In genomic region chr13:30186644-30187431, GRCh38 we compare ENCODE assay signal across 19 cellular contexts.
DNase-seq lines count a peak whose midpoint lies in the region; ATAC-seq, FAIRE-seq and TF ChIP-seq lines count a peak whose summit lies in the region.
"Had no signal": no experiment of that assay in that cellular context is flagged by ENCODE, and none has a peak within 500 bp of the region (broad histone marks: within the 10 kb centered on the region; RNA-seq: fewer than 3 reads in every experiment).

No MANE protein-coding gene starts in this region.

- no peaks in the 10 kb centered on the region for H3K9me3 ChIP-seq in HepG2 (ENCODE audit: low read length)
- H3K9me3 ChIP-seq in tibial artery, result no peaks in the 10 kb centered on the region
- H3K9me3 ChIP-seq: colonic mucosa, heart right ventricle had no signal

- no peaks in the 10 kb centered on the region for H3K36me3 ChIP-seq in HepG2 (replicated peaks in 1 of 2; ENCODE audit: control insufficient read depth in 1 of 2, insufficient read depth in 2 of 2, low read length in 2 of 2)
- no peaks in the 10 kb centered on the region for H3K36me3 ChIP-seq in tibial artery
- H3K36me3 ChIP-seq: colonic mucosa, heart right ventricle had no signal

- no peak overlapping the region for H3K4me3 ChIP-seq in HepG2 (replicated peaks in 1 of 3; ENCODE audit: insufficient read depth in 1 of 3, low read depth in 2 of 3, low read length in 3 of 3)
- H3K4me3 ChIP-seq in tibial artery, result no peak overlapping the region
- H3K4me3 ChIP-seq: colonic mucosa, heart right ventricle had no signal

- no peak overlapping the region for H3K4me2 ChIP-seq in HepG2 (ENCODE audit: low read depth, low read length)
- H3K4me2 ChIP-seq: KMS-11 had no signal

- no TSS peak for BruUV-seq in HepG2 (replicated peaks; lab: Mats Ljungman, UMichigan)

- TF ChIP-seq CTCF in HepG2 (CRISPR knock-in tag; IDR thresholded peaks at IDR 0.05), result no peak
- TF ChIP-seq CTCF in tibial artery (IDR thresholded peaks at IDR 0.05), result no peak

- intact Hi-C loops in HepG2 (cut with micrococcal nuclease; ENCODE audit: unreplicated experiment) (no loop called here), tibial artery (cut with DNase I; ENCODE audit: low total_unique reads) (no loop called here)

- in situ Hi-C loops in HepG2 (cut with HindIII; ENCODE audit: extremely low pct_ligation_motif_present, low pct_unique_long_range_greater_than_20kb), result no loop called here

- H4K20me1 ChIP-seq in HepG2 (ENCODE audit: insufficient read depth, low read length), result no peaks in the 10 kb centered on the region

- WGBS in HepG2 (ENCODE audit: low lambda C conversion rate), result 33% methylated on average over 10 of the region's 10 CpGs

- ATAC-seq in HepG2, result no peak
- ATAC-seq: heart right ventricle, left ventricle myocardium superior, natural killer cell had no signal

- POLR2A ChIA-PET in HepG2 (lab: Yijun Ruan, JAX), result no interaction called here

- no peaks in the 10 kb centered on the region for H3K27me3 ChIP-seq in HepG2 (ENCODE audit: control insufficient read depth in 1 of 2, insufficient read depth in 2 of 2, low read length in 2 of 2)
- no peaks in the 10 kb centered on the region for H3K27me3 ChIP-seq in tibial artery
- H3K27me3 ChIP-seq: colonic mucosa, heart right ventricle had no signal

- H3K4me1 ChIP-seq in HepG2 (ENCODE audit: insufficient read depth, low read length) (peaks cover 4% of the 10 kb centered on the region; the same call in 1 of the 2 replicates), tibial artery (no peaks in the 10 kb centered on the region)
- H3K4me1 ChIP-seq: colonic mucosa, heart right ventricle had no signal

- no peak for TF ChIP-seq RAD21 in HepG2 (CRISPR knock-in tag; IDR thresholded peaks at IDR 0.05)

- FAIRE-seq in HepG2 (lab: Jason Lieb, UNC), result no peak
- FAIRE-seq: RCC 7860 had no signal

- H2AFZ ChIP-seq in HepG2 (ENCODE audit: low read length), result no peak overlapping the region

- no peak overlapping the region for H3K27ac ChIP-seq in HepG2 (ENCODE audit: extremely low read length, insufficient read depth, low read length)
- H3K27ac ChIP-seq in tibial artery, result no peak overlapping the region
- H3K27ac ChIP-seq: colonic mucosa, heart right ventricle, KMS-11 had no signal

- CTCF ChIA-PET in HepG2 (lab: Yijun Ruan, JAX; ENCODE audit: low intra/inter-chr PET ratio, low total read pairs), result no interaction called here

- H3K79me2 ChIP-seq in HepG2 (ENCODE audit: insufficient read depth, low read length), result no peaks in the 10 kb centered on the region

- no peak for TF ChIP-seq POLR2A in HepG2 (IDR thresholded peaks at IDR 0.05; ENCODE audit: insufficient read depth in 1 of 2, low read depth in 2 of 2, low read length in 2 of 2)

- DNase-seq in COR-L47 (lab: John Stamatoyannopoulos, UW), result peak; percentile 90
- DNase-seq in NCI-H1436 (lab: John Stamatoyannopoulos, UW), result peak; percentile 51
- peak; percentile 98 for DNase-seq in NCI-H748 treated with DMSO at 0.1 percent for 48 hours (lab: John Stamatoyannopoulos, UW)
- DNase-seq in medulla oblongata (ENCODE audit: extremely low spot score), result peak; percentile 7
- DNase-seq in HepG2 (ENCODE audit: low spot score), result no peak
- DNase-seq in tibial artery, result no peak
- DNase-seq in HT-29 (ENCODE audit: low spot score), result no peak
- no peak for DNase-seq in SHP77 treated with DMSO at 0.1 percent for 48 hours (lab: John Stamatoyannopoulos, UW)
- DNase-seq: activated CD4-positive, alpha-beta T cell treated with anti-CD3 and anti-CD28 coated beads for 48 hours; Calu3; colonic mucosa; GOT3; heart right ventricle; left ventricle myocardium superior; natural killer cell; NCI-H226; T-helper 1 cell had no signal

- no peak overlapping the region for H3K9ac ChIP-seq in HepG2 (ENCODE audit: insufficient read depth, low read depth, low read length)
- H3K9ac ChIP-seq: KMS-11 had no signal

- TF ChIP-seq EP300 in HepG2 (IDR thresholded peaks at IDR 0.05; ENCODE audit: low read depth in 2 of 2, low read length in 2 of 2) (no peak), HepG2 (CRISPR knock-in tag; IDR thresholded peaks at IDR 0.05; ENCODE audit: borderline replicate concordance) (no peak)

TF ChIP-seq in HepG2, 621 proteins besides CTCF, POLR2A, EP300 and RAD21 (continues in another document):
- no peak for TF ChIP-seq PATZ1 (CRISPR knock-in tag; IDR thresholded peaks at IDR 0.05)
- no peak for TF ChIP-seq REL (CRISPR knock-in tag; conservative IDR thresholded peaks at IDR 0.05)
- TF ChIP-seq POGZ (CRISPR knock-in tag; IDR thresholded peaks at IDR 0.05), result no peak
- TF ChIP-seq ZBTB3 (CRISPR knock-in tag; IDR thresholded peaks at IDR 0.05; ENCODE audit: borderline replicate concordance, low read depth), result no peak
- TF ChIP-seq, protein P1, sequence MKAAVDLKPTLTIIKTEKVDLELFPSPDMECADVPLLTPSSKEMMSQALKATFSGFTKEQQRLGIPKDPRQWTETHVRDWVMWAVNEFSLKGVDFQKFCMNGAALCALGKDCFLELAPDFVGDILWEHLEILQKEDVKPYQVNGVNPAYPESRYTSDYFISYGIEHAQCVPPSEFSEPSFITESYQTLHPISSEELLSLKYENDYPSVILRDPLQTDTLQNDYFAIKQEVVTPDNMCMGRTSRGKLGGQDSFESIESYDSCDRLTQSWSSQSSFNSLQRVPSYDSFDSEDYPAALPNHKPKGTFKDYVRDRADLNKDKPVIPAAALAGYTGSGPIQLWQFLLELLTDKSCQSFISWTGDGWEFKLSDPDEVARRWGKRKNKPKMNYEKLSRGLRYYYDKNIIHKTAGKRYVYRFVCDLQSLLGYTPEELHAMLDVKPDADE (CRISPR knock-in tag; IDR thresholded peaks at IDR 0.05), result no peak
- TF ChIP-seq ELF3 (CRISPR knock-in tag; IDR thresholded peaks at IDR 0.05), result no peak
- no peak for TF ChIP-seq ZIK1 (CRISPR knock-in tag; IDR thresholded peaks at IDR 0.05; ENCODE audit: borderline replicate concordance, low read depth)
- no peak for TF ChIP-seq ZNF543 (CRISPR knock-in tag; IDR thresholded peaks at IDR 0.05)
- no peak for TF ChIP-seq RBM22 (optimal IDR thresholded peaks at IDR 0.05; ENCODE audit: low read length)
- no peak for TF ChIP-seq NBN (conservative IDR thresholded peaks at IDR 0.05)
- no peak for TF ChIP-seq POLR2AphosphoS2 (IDR thresholded peaks at IDR 0.05; ENCODE audit: low read depth, low read length)
- TF ChIP-seq, protein P2, sequence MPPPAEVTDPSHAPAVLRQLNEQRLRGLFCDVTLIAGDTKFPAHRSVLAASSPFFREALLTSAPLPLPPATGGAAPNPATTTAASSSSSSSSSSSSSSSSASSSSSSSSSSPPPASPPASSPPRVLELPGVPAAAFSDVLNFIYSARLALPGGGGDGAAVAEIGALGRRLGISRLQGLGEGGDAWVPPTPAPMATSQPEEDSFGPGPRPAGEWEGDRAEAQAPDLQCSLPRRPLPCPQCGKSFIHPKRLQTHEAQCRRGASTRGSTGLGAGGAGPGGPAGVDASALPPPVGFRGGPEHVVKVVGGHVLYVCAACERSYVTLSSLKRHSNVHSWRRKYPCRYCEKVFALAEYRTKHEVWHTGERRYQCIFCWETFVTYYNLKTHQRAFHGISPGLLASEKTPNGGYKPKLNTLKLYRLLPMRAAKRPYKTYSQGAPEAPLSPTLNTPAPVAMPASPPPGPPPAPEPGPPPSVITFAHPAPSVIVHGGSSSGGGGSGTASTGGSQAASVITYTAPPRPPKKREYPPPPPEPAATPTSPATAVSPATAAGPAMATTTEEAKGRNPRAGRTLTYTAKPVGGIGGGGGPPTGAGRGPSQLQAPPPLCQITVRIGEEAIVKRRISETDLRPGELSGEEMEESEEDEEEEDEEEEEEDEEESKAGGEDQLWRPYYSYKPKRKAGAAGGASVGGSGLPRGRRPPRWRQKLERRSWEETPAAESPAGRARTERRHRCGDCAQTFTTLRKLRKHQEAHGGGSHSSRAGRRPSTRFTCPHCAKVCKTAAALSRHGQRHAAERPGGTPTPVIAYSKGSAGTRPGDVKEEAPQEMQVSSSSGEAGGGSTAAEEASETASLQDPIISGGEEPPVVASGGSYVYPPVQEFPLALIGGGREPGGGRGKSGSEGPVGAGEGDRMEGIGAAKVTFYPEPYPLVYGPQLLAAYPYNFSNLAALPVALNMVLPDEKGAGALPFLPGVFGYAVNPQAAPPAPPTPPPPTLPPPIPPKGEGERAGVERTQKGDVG (CRISPR knock-in tag; IDR thresholded peaks at IDR 0.05; ENCODE audit: borderline replicate concordance), result no peak
- no peak for TF ChIP-seq ZNF660 (CRISPR knock-in tag; IDR thresholded peaks at IDR 0.05; ENCODE audit: borderline replicate concordance, low read depth)
- TF ChIP-seq, protein P3, sequence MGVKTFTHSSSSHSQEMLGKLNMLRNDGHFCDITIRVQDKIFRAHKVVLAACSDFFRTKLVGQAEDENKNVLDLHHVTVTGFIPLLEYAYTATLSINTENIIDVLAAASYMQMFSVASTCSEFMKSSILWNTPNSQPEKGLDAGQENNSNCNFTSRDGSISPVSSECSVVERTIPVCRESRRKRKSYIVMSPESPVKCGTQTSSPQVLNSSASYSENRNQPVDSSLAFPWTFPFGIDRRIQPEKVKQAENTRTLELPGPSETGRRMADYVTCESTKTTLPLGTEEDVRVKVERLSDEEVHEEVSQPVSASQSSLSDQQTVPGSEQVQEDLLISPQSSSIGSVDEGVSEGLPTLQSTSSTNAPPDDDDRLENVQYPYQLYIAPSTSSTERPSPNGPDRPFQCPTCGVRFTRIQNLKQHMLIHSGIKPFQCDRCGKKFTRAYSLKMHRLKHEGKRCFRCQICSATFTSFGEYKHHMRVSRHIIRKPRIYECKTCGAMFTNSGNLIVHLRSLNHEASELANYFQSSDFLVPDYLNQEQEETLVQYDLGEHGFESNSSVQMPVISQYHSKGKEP (CRISPR knock-in tag; IDR thresholded peaks at IDR 0.05), result no peak
- TF ChIP-seq GATAD2A (CRISPR knock-in tag; IDR thresholded peaks at IDR 0.05), result no peak

Comparison
In these comparisons a context has a peak if more than half of its experiments do, and no peak if none do; other contexts are left out.
1. DNase-seq: peak in COR-L47 (single experiment), NCI-H1436 (single experiment), NCI-H748 treated with DMSO at 0.1 percent for 48 hours (single experiment) and medulla oblongata (single experiment); none in HepG2 (single experiment), tibial artery (0 of 2), HT-29 (single experiment) and SHP77 treated with DMSO at 0.1 percent for 48 hours (single experiment).